In the genomic region with DNA sequence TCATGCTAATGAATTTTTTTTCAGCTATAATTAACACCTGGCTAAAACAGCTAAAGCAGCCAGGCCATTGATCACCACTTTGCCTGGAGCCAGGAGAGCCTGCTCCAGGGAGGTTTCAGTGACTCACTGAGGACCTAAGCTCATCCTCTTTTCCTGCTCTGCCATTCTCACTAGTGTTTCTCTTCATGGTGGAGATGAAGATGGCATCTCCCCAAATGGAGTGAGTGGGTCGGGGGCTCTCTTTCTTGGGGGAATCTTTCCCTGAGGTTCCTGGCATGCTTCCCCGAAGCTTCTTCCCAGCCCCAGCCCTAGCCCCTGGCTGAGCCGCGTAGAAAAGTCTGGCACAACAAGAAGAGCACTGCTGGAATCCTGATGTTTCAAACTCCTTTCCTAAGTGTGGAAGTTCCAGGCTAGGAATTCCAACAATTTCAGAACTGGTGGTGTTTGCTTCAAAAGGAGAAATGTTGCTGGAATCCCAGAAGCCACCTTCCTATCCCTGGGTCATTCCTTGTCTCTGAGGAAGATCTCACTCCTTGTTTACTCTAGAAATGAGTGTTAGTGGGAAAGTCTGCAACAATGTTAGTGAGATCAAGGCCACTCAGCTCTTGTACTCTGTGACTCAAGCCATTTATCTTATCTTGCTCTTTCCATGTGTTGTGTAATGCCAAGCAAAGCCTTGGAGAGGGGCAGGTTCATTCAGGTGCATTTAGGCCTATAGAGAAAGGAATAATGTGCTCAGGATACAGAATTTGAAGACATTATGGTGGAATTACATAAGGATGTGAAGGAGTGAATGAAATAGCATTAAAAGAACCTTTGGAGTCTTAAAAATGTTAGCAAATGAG, we compare ENCODE assay signal across 18 cellular contexts. TPM values are rescaled to one million over a fixed set of nuclear protein-coding genes. Genes with fewer than 3 reads are reported as not detected.
DNase-seq lines count a peak whose midpoint lies in the region; ATAC-seq and TF ChIP-seq lines count a peak whose summit lies in the region.
"Had no signal": no experiment of that assay in that cellular context is flagged by ENCODE, and none has a peak within 500 bp of the region (broad histone marks: within the 10 kb centered on the region; RNA-seq: fewer than 3 reads in every experiment).

No MANE protein-coding gene starts in this region.

- peak overlapping the region; percentile 10 for H3K4me3 Mint-ChIP-seq in endodermal cell
- H3K4me3 Mint-ChIP-seq: activated T-cell treated with anti-CD3 and anti-CD28 coated beads, Interleukin-2, amount 50 U/mL, for 72 hours had no signal

- no peaks in the 10 kb centered on the region for H3K36me3 Mint-ChIP-seq in endodermal cell (ENCODE audit: low read depth)

- H3K4me2 ChIP-seq in PC-3 (ENCODE audit: low read length), result no peak overlapping the region
- H3K4me2 ChIP-seq: BLaER1 treated with 17β-estradiol and CSF1 and Interleukin-3, amounts not matched to agents 10 nM and 100 nM had no signal

- H3K27me3 ChIP-seq in PC-3 (ENCODE audit: low read length), result no peaks in the 10 kb centered on the region
- no peaks in the 10 kb centered on the region for H3K27me3 ChIP-seq in endodermal cell (ENCODE audit: control insufficient read depth, insufficient read depth, low read length, poor library complexity, severe bottlenecking)
- H3K27me3 ChIP-seq in A673 (replicated peaks; ENCODE audit: insufficient read depth, low read depth, low read length, poor library complexity), result no peaks in the 10 kb centered on the region
- H3K27me3 ChIP-seq: BLaER1 treated with 17β-estradiol and CSF1 and Interleukin-3, amounts not matched to agents 10 nM and 100 nM; foreskin keratinocyte had no signal

- H3K4me3 ChIP-seq in PC-3 (ENCODE audit: low read length) (no peak overlapping the region), endodermal cell (ENCODE audit: low read length) (peak overlapping the region; percentile 6), mucosa of descending colon (no peak overlapping the region), A673 (ENCODE audit: low read depth, low read length, poor library complexity, severe bottlenecking) (no peak overlapping the region)
- H3K4me3 ChIP-seq: BLaER1 treated with 17β-estradiol and CSF1 and Interleukin-3, amounts not matched to agents 10 nM and 100 nM; prostate gland; transverse colon had no signal

- H3K79me2 ChIP-seq in PC-3 (ENCODE audit: low read length), result no peaks in the 10 kb centered on the region

- WGBS in endodermal cell (ENCODE audit: insufficient coverage in 1 of 2, insufficient read length in 1 of 2), 2 experiments, result 58 to 73% methylated on average over 3 to 4 of the region's 4 CpGs

- no peak overlapping the region for H2AFZ ChIP-seq in PC-3 (ENCODE audit: low read length)

- no peaks in the 10 kb centered on the region for H3K9me3 Mint-ChIP-seq in endodermal cell
- H3K9me3 Mint-ChIP-seq: activated T-cell treated with anti-CD3 and anti-CD28 coated beads, Interleukin-2, amount 50 U/mL, for 72 hours had no signal

- BruUV-seq in PC-3 (replicated peaks; lab: Mats Ljungman, UMichigan), result no TSS peak
- no TSS peak for BruUV-seq in A673 (replicated peaks; lab: Mats Ljungman, UMichigan)

- POLR2A ChIA-PET in PC-3 (lab: Charles Lee; ENCODE audit: unreplicated experiment) (no interaction called here), A673 (lab: Charles Lee; ENCODE audit: low non-redundant PET) (interaction anchor here (0.6 kb wide), 1 partner anchor 11 kb away, joined by 3 read pairs; no protein-coding TSS in a partner anchor)

- intact Hi-C loops in PC-3 (cut with micrococcal nuclease) (no loop called here), mucosa of descending colon (cut with DNase I, micrococcal nuclease) (no loop called here), A673 (cut with micrococcal nuclease; ENCODE audit: unreplicated experiment) (no loop called here)

- H3K27ac Mint-ChIP-seq in endodermal cell, result peak overlapping the region; percentile 87
- H3K27ac Mint-ChIP-seq: activated T-cell treated with anti-CD3 and anti-CD28 coated beads, Interleukin-2, amount 50 U/mL, for 72 hours had no signal

- CTCF ChIA-PET in PC-3 (lab: Charles Lee), result no interaction called here
- CTCF ChIA-PET in A673 (lab: Charles Lee), result no interaction called here

- H3K9ac ChIP-seq in PC-3 (ENCODE audit: low read length) (no peak overlapping the region), endodermal cell (ENCODE audit: extremely low read depth, low read length, poor library complexity, severe bottlenecking) (peak overlapping the region; percentile 21)
- H3K9ac ChIP-seq: BLaER1 treated with 17β-estradiol and CSF1 and Interleukin-3, amounts not matched to agents 10 nM and 100 nM had no signal

- H3K9me2 ChIP-seq in PC-3 (replicated peaks; ENCODE audit: low read length), result no peaks in the 10 kb centered on the region

- H3K36me3 ChIP-seq in PC-3 (ENCODE audit: low read depth, low read length) (no peaks in the 10 kb centered on the region), endodermal cell (ENCODE audit: control insufficient read depth, insufficient read depth, low read length) (no peaks in the 10 kb centered on the region), mucosa of descending colon (ENCODE audit: low read depth) (no peaks in the 10 kb centered on the region), A673 (ENCODE audit: insufficient read depth, low read length, poor library complexity, severe bottlenecking) (no peaks in the 10 kb centered on the region)
- H3K36me3 ChIP-seq: BLaER1 treated with 17β-estradiol and CSF1 and Interleukin-3, amounts not matched to agents 10 nM and 100 nM; prostate gland; transverse colon had no signal

- H4K20me1 ChIP-seq in PC-3 (ENCODE audit: low read length), result no peaks in the 10 kb centered on the region
- H4K20me1 ChIP-seq: BLaER1 treated with 17β-estradiol and CSF1 and Interleukin-3, amounts not matched to agents 10 nM and 100 nM had no signal

- H3F3A ChIP-seq in PC-3 (ENCODE audit: low read length, unreplicated experiment), result peaks cover 3% of the 10 kb centered on the region

- DNase-seq in Daoy (ENCODE audit: low read depth), result peak; percentile 64
- peak; percentile 61 for DNase-seq in PC-3
- DNase-seq in endodermal cell, result peak; percentile 74
- no peak for DNase-seq in mucosa of descending colon
- no peak for DNase-seq in activated effector memory CD4-positive, alpha-beta T cell treated with anti-CD3 and anti-CD28 coated beads, Interleukin-2, amount 50 U/mL, for 16 hours
- no peak for DNase-seq in A673 (ENCODE audit: low spot score)
- DNase-seq in activated CD4-positive, alpha-beta T cell treated with anti-CD3 and anti-CD28 coated beads, Interleukin-2, amount 50 U/mL, for 48 hours, result no peak
- DNase-seq: activated T-cell treated with anti-CD3 and anti-CD28 coated beads, Interleukin-2, amount 50 U/mL, for 72 hours; DMS79 treated with DMSO at 0.1 percent for 48 hours; NCI-H1436; NCI-H510A; transverse colon had no signal

- H3K27ac ChIP-seq in PC-3 (ENCODE audit: low read length), result peak overlapping the region; percentile 42
- peak overlapping the region; percentile 0 for H3K27ac ChIP-seq in endodermal cell (ENCODE audit: low read depth, low read length)
- H3K27ac ChIP-seq in A673 (ENCODE audit: low read depth, low read length, poor library complexity, severe bottlenecking), result no peak overlapping the region
- H3K27ac ChIP-seq: BLaER1 treated with 17β-estradiol and CSF1 and Interleukin-3, amounts not matched to agents 10 nM and 100 nM; foreskin keratinocyte; prostate gland; transverse colon had no signal

- peaks cover 39% of the 10 kb centered on the region for H3K4me1 Mint-ChIP-seq in endodermal cell

- ATAC-seq in PC-3 (no peak), mucosa of descending colon (peak; percentile 52), GM19452 (IDR thresholded peaks at IDR 0.05; ENCODE audit: unreplicated experiment) (no peak)
- ATAC-seq: activated T-cell treated with anti-CD3 and anti-CD28 coated beads, Interleukin-2, amount 50 U/mL, for 72 hours; foreskin keratinocyte had no signal

- H3K27me3 Mint-ChIP-seq in endodermal cell (ENCODE audit: insufficient read depth), result no peaks in the 10 kb centered on the region

- TF ChIP-seq CTCF in PC-3 (conservative IDR thresholded peaks at IDR 0.05; ENCODE audit: low read depth, low read length), result no peak
- no peak for TF ChIP-seq CTCF in endodermal cell (conservative IDR thresholded peaks at IDR 0.05)
- no peak for TF ChIP-seq CTCF in mucosa of descending colon (IDR thresholded peaks at IDR 0.05)
- TF ChIP-seq CTCF in A673 (conservative IDR thresholded peaks at IDR 0.05; ENCODE audit: low read depth, low read length), result no peak

- H3K4me1 ChIP-seq in PC-3 (ENCODE audit: insufficient read depth, low read length) (peaks cover 35% of the 10 kb centered on the region), endodermal cell (ENCODE audit: control insufficient read depth, insufficient read depth, low read length) (peaks cover 11% of the 10 kb centered on the region), mucosa of descending colon (ENCODE audit: low read depth) (no peaks in the 10 kb centered on the region), A673 (ENCODE audit: insufficient read depth, low read length, poor library complexity, severe bottlenecking) (peaks cover 6% of the 10 kb centered on the region)
- H3K4me1 ChIP-seq: prostate gland had no signal

- no peaks in the 10 kb centered on the region for H3K9me3 ChIP-seq in PC-3 (ENCODE audit: low read length)
- no peaks in the 10 kb centered on the region for H3K9me3 ChIP-seq in endodermal cell (ENCODE audit: control insufficient read depth, low read length)
- no peaks in the 10 kb centered on the region for H3K9me3 ChIP-seq in mucosa of descending colon
- H3K9me3 ChIP-seq in A673 (ENCODE audit: low read depth, low read length, poor library complexity, severe bottlenecking), result no peaks in the 10 kb centered on the region
- H3K9me3 ChIP-seq: BLaER1 treated with 17β-estradiol and CSF1 and Interleukin-3, amounts not matched to agents 10 nM and 100 nM; prostate gland; transverse colon had no signal

RNA-seq across cellular contexts. Expression of gene B4GALNT2, which starts 26.0 kb away (rescaled TPM):
- 0.51 and 0.63 TPM in 2 replicates for total RNA-seq in Daoy (2014; rRNA removed; shearing (Covaris generic))
- total RNA-seq in PC-3 (2014; rRNA removed), result 0.06 and 0.29 TPM in 2 replicates
- under 1 TPM; 0.04 to 0.11 TPM for total RNA-seq in endodermal cell
- polyA plus RNA-seq in endodermal cell (2013, experiment 1 of 2), result 0.07 TPM
- polyA plus RNA-seq in endodermal cell (2013, experiment 2 of 2), result not detected
- 100 to 1,000 TPM in 1 of 3 donors, 10 to 100 TPM in 2; 23.6 to 138 (median 31.7) TPM for total RNA-seq in mucosa of descending colon
- not detected in 2 replicates for total RNA-seq in A673 (2021)
- total RNA-seq: activated T-cell treated with anti-CD3 and anti-CD28 coated beads, Interleukin-2, amount 50 U/mL, for 72 hours; dermis microvascular lymphatic vessel endothelial cell; prostate gland; T-helper 2 cell treated with Interferon-gamma antibody and Interleukin-4, amounts not matched to agents 100 ng/mL and 5 ng/mL, for 36 hours had no signal

Comparison
In these comparisons a context has a peak if more than half of its experiments do, and no peak if none do; other contexts are left out.
1. DNase-seq: peak in Daoy (single experiment), PC-3 (single experiment) and endodermal cell (single experiment); none in mucosa of descending colon (0 of 3), activated effector memory CD4-positive, alpha-beta T cell treated with anti-CD3 and anti-CD28 coated beads, Interleukin-2, amount 50 U/mL, for 16 hours (single experiment), A673 (single experiment) and activated CD4-positive, alpha-beta T cell treated with anti-CD3 and anti-CD28 coated beads, Interleukin-2, amount 50 U/mL, for 48 hours (0 of 2).
2. RNA of gene B4GALNT2, which starts 26.0 kb away (total RNA-seq): 23.6 to 138 TPM in mucosa of descending colon; 0.51 to 0.63 TPM in Daoy, 0.06 to 0.29 TPM in PC-3, 0.04 to 0.11 TPM in endodermal cell and not detected in A673; every median in the first group is over 10 times any median in the second.